In genomic region chr17:4806770-4807533, GRCh38 we compare ENCODE assay signal across 1 cellular context.
TF ChIP-seq lines count a peak whose summit lies in the region.

PLD2 (plus strand) TSS chr17:4807152; CDS start chr17:4807773, 621 bp downstream.

TF ChIP-seq in HepG2, 621 proteins besides CTCF, POLR2A, EP300 and RAD21 (continued from another document and continues in another):
- TF ChIP-seq ZHX2 (IDR thresholded peaks at IDR 0.05; ENCODE audit: low read depth) (no peak), ZHX2 (CRISPR knock-in tag; IDR thresholded peaks at IDR 0.05; ENCODE audit: borderline replicate concordance) (0 out of 2 replicates have a peak, but pooled peaks have one; percentile 20), ZNF552 (CRISPR knock-in tag; IDR thresholded peaks at IDR 0.05; ENCODE audit: borderline replicate concordance) (no peak), ZFY (CRISPR knock-in tag; IDR thresholded peaks at IDR 0.05) (peak; percentile 84), MED8 (CRISPR knock-in tag; IDR thresholded peaks at IDR 0.05; ENCODE audit: insufficient replicate concordance) (no peak), ZMAT3 (CRISPR knock-in tag; conservative IDR thresholded peaks at IDR 0.05) (no peak), CBX5 (CRISPR knock-in tag; IDR thresholded peaks at IDR 0.05; ENCODE audit: borderline replicate concordance) (no peak), POLR2AphosphoS5 (IDR thresholded peaks at IDR 0.05; ENCODE audit: low read depth, low read length) (peak; percentile 48), ZMAT5 (CRISPR knock-in tag; IDR thresholded peaks at IDR 0.05; ENCODE audit: borderline replicate concordance, low read depth) (no peak), SIN3A (IDR thresholded peaks at IDR 0.05; ENCODE audit: borderline replicate concordance, low read depth, low read length) (no peak), ZNF576 (CRISPR knock-in tag; IDR thresholded peaks at IDR 0.05) (no peak), ZNF850 (CRISPR knock-in tag; conservative IDR thresholded peaks at IDR 0.05) (no peak), ZNF431 (CRISPR knock-in tag; IDR thresholded peaks at IDR 0.05; ENCODE audit: borderline replicate concordance, low read depth) (0 out of 2 replicates have a peak, but pooled peaks have one; percentile 35), ZBTB7B (CRISPR knock-in tag; IDR thresholded peaks at IDR 0.05) (0 out of 2 replicates have a peak, but pooled peaks have one; percentile 31), ARNT2 (CRISPR knock-in tag; IDR thresholded peaks at IDR 0.05; ENCODE audit: low read depth) (peak; percentile 16; the same call in 1 of the 2 replicates), MIER2 (CRISPR knock-in tag; IDR thresholded peaks at IDR 0.05) (no peak), ZNF333 (CRISPR knock-in tag; IDR thresholded peaks at IDR 0.05; ENCODE audit: borderline replicate concordance) (no peak), ZNF207 (IDR thresholded peaks at IDR 0.05; ENCODE audit: borderline replicate concordance) (no peak), ZNF432 (CRISPR knock-in tag; IDR thresholded peaks at IDR 0.05; ENCODE audit: borderline replicate concordance) (no peak), ZNF816 (CRISPR knock-in tag; IDR thresholded peaks at IDR 0.05; ENCODE audit: borderline replicate concordance) (no peak), ZBTB1 (CRISPR knock-in tag; IDR thresholded peaks at IDR 0.05; ENCODE audit: borderline replicate concordance) (no peak), SAP130 (CRISPR knock-in tag; IDR thresholded peaks at IDR 0.05; ENCODE audit: low read depth) (peak; percentile 64), PRMT3 (CRISPR knock-in tag; IDR thresholded peaks at IDR 0.05; ENCODE audit: borderline replicate concordance, low read depth) (no peak), ZNF253 (CRISPR knock-in tag; IDR thresholded peaks at IDR 0.05; ENCODE audit: borderline replicate concordance) (no peak), XBP1 (CRISPR knock-in tag; IDR thresholded peaks at IDR 0.05) (no peak), HMGXB4 (CRISPR knock-in tag; IDR thresholded peaks at IDR 0.05; ENCODE audit: borderline replicate concordance in 1 of 2, low read depth in 1 of 2) (no peak), KDM3A (CRISPR knock-in tag; IDR thresholded peaks at IDR 0.05; ENCODE audit: low read depth) (no peak), ISL2 (CRISPR knock-in tag; IDR thresholded peaks at IDR 0.05) (peak; percentile 11; the same call in 1 of the 2 replicates), MZF1 (CRISPR knock-in tag; IDR thresholded peaks at IDR 0.05; ENCODE audit: borderline replicate concordance) (no peak), ZNF282 (IDR thresholded peaks at IDR 0.05; ENCODE audit: partially characterized antibody) (no peak), SAFB2 (CRISPR knock-in tag; IDR thresholded peaks at IDR 0.05; ENCODE audit: borderline replicate concordance, low read depth) (no peak), MEIS2 (CRISPR knock-in tag; IDR thresholded peaks at IDR 0.05) (no peak), ZNF704 (CRISPR knock-in tag; IDR thresholded peaks at IDR 0.05; ENCODE audit: borderline replicate concordance) (no peak), ZNF563 (CRISPR knock-in tag; IDR thresholded peaks at IDR 0.05) (0 out of 2 replicates have a peak, but pooled peaks have one; percentile 71), ZNF713 (CRISPR knock-in tag; IDR thresholded peaks at IDR 0.05) (no peak), PRDM10 (CRISPR knock-in tag; IDR thresholded peaks at IDR 0.05; ENCODE audit: low read depth) (no peak), NR2F2 (IDR thresholded peaks at IDR 0.05; ENCODE audit: borderline replicate concordance, low read depth) (no peak), ZNF263 (CRISPR knock-in tag; IDR thresholded peaks at IDR 0.05) (no peak), MXD4 (CRISPR knock-in tag; IDR thresholded peaks at IDR 0.05) (no peak), SP1 (IDR thresholded peaks at IDR 0.05) (no peak), SP1 (CRISPR knock-in tag; IDR thresholded peaks at IDR 0.05) (peak; percentile 68), POLR2G (IDR thresholded peaks at IDR 0.05; ENCODE audit: low read depth, low read length) (peak; percentile 73), ZNF556 (CRISPR knock-in tag; IDR thresholded peaks at IDR 0.05; ENCODE audit: borderline replicate concordance) (no peak), SKI (IDR thresholded peaks at IDR 0.05; ENCODE audit: partially characterized antibody) (no peak)
- TF ChIP-seq, protein P1, sequence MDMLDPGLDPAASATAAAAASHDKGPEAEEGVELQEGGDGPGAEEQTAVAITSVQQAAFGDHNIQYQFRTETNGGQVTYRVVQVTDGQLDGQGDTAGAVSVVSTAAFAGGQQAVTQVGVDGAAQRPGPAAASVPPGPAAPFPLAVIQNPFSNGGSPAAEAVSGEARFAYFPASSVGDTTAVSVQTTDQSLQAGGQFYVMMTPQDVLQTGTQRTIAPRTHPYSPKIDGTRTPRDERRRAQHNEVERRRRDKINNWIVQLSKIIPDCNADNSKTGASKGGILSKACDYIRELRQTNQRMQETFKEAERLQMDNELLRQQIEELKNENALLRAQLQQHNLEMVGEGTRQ (IDR thresholded peaks at IDR 0.05; ENCODE audit: low read depth, low read length), result no peak
- TF ChIP-seq, protein P1 (CRISPR knock-in tag; IDR thresholded peaks at IDR 0.05; ENCODE audit: borderline replicate concordance), result no peak
- TF ChIP-seq, protein P2, sequence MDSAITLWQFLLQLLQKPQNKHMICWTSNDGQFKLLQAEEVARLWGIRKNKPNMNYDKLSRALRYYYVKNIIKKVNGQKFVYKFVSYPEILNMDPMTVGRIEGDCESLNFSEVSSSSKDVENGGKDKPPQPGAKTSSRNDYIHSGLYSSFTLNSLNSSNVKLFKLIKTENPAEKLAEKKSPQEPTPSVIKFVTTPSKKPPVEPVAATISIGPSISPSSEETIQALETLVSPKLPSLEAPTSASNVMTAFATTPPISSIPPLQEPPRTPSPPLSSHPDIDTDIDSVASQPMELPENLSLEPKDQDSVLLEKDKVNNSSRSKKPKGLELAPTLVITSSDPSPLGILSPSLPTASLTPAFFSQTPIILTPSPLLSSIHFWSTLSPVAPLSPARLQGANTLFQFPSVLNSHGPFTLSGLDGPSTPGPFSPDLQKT (CRISPR knock-in tag; IDR thresholded peaks at IDR 0.05; ENCODE audit: borderline replicate concordance), result no peak
- TF ChIP-seq, protein P3, sequence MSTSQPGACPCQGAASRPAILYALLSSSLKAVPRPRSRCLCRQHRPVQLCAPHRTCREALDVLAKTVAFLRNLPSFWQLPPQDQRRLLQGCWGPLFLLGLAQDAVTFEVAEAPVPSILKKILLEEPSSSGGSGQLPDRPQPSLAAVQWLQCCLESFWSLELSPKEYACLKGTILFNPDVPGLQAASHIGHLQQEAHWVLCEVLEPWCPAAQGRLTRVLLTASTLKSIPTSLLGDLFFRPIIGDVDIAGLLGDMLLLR (CRISPR knock-in tag; IDR thresholded peaks at IDR 0.05), result 0 out of 2 replicates have a peak, but pooled peaks have one; percentile 11
- TF ChIP-seq, protein P4, sequence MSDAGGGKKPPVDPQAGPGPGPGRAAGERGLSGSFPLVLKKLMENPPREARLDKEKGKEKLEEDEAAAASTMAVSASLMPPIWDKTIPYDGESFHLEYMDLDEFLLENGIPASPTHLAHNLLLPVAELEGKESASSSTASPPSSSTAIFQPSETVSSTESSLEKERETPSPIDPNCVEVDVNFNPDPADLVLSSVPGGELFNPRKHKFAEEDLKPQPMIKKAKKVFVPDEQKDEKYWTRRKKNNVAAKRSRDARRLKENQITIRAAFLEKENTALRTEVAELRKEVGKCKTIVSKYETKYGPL (CRISPR knock-in tag; IDR thresholded peaks at IDR 0.05), result no peak
